ENCODE assay signal across 10 cellular contexts in the genomic region with DNA sequence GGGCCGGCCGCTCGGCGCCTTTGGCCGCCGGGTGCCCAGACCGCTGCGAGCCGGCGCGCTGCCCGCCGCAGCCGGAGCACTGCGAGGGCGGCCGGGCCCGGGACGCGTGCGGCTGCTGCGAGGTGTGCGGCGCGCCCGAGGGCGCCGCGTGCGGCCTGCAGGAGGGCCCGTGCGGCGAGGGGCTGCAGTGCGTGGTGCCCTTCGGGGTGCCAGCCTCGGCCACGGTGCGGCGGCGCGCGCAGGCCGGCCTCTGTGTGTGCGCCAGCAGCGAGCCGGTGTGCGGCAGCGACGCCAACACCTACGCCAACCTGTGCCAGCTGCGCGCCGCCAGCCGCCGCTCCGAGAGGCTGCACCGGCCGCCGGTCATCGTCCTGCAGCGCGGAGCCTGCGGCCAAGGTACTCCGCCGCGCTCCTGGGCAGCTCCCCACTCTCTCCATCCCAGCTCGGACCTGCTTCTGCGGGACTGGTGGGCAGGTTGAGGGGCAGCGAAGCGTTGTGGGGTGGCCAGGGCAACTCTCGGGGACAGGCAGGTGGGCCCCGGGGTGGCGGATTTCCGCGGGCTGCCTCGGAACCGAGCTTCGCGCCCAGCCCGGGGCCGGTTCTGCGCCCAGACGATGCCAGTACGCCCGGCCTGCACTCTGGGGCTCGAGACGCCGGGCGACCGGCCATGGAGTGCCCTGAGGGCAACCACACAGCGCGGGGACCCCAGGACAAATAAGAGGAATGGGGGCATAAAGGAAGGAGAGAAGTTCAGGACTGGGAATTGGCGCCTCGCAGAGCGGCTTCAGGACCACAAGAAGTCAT. TPM values are rescaled to one million over a fixed set of nuclear protein-coding genes. Genes with fewer than 3 reads are reported as not detected.
DNase-seq lines count a peak whose midpoint lies in the region; ATAC-seq and TF ChIP-seq lines count a peak whose summit lies in the region.
"Had no signal": no experiment of that assay in that cellular context is flagged by ENCODE, and none has a peak within 500 bp of the region (broad histone marks: within the 10 kb centered on the region; RNA-seq: fewer than 3 reads in every experiment).

No MANE protein-coding gene starts in this region.

- H3K4me1 ChIP-seq in iPS DF 6.9 (ENCODE audit: control insufficient read depth, insufficient read depth, low read length) (peaks cover 8% of the 10 kb centered on the region), gastrocnemius medialis (peaks cover 23 to 28% of the 10 kb centered on the region in 2 donors)

- H3K4me3 ChIP-seq in iPS DF 6.9 (ENCODE audit: low read length), result peak overlapping the region; percentile 72
- H3K4me3 ChIP-seq in gastrocnemius medialis, result peak overlapping the region; percentile 68 to 74 (median 71)

- DNase-seq in HK-2 (ENCODE audit: unreplicated experiment), result peak; percentile 29
- peak; percentile 37 for DNase-seq in activated naive CD8-positive, alpha-beta T cell treated with anti-CD3 and anti-CD28 coated beads, Interleukin-2, amount 10 ng/mL, durations not matched to agents 7 days and 5 days
- no peak for DNase-seq in iPS DF 6.9 (ENCODE audit: low read depth, low spot score)
- no peak for DNase-seq in gastrocnemius medialis
- no peak for DNase-seq in effector CD8-positive, alpha-beta T cell (lab: John Stamatoyannopoulos, UW)
- no peak for DNase-seq in G401 (ENCODE audit: low spot score)
- no peak for DNase-seq in GM10248 (ENCODE audit: extremely low spot score)

- peaks cover 37% of the 10 kb centered on the region for H3K27me3 ChIP-seq in iPS DF 6.9 (ENCODE audit: control insufficient read depth, insufficient read depth, low read length)
- no peaks in the 10 kb centered on the region for H3K27me3 ChIP-seq in gastrocnemius medialis

- H3K27ac ChIP-seq in iPS DF 6.9 (ENCODE audit: low read length), result no peak overlapping the region
- H3K27ac ChIP-seq in gastrocnemius medialis, result peak overlapping the region; percentile 69 to 73 (median 70)
- H3K27ac ChIP-seq: neutrophil had no signal

- no peak for TF ChIP-seq POLR2A in gastrocnemius medialis (IDR thresholded peaks at IDR 0.05)

- H3K9me3 Mint-ChIP-seq in activated naive CD8-positive, alpha-beta T cell treated with anti-CD3 and anti-CD28 coated beads, Interleukin-2, amount 10 ng/mL, durations not matched to agents 7 days and 5 days, result no peaks in the 10 kb centered on the region

- H3K36me3 Mint-ChIP-seq in activated naive CD8-positive, alpha-beta T cell treated with anti-CD3 and anti-CD28 coated beads, Interleukin-2, amount 10 ng/mL, durations not matched to agents 7 days and 5 days, result no peaks in the 10 kb centered on the region

- intact Hi-C loops in gastrocnemius medialis (cut with DNase I; ENCODE audit: low total_unique reads), result loop anchor here (5.0 to 10.0 kb wide), 2 partner anchors 85 to 103 kb away; a partner anchor contains a TSS

- POLR2A ChIA-PET in activated naive CD8-positive, alpha-beta T cell treated with anti-CD3 and anti-CD28 coated beads, Interleukin-2, amount 10 ng/mL, durations not matched to agents 7 days and 5 days (lab: Charles Lee), result no interaction called here
- POLR2A ChIA-PET in GM10248 (lab: Yijun Ruan, JAX), result no interaction called here

- peaks cover 2% of the 10 kb centered on the region; the same call in 1 of the 2 replicates for H3K36me3 ChIP-seq in iPS DF 6.9 (ENCODE audit: control insufficient read depth, insufficient read depth, low read length)
- H3K36me3 ChIP-seq in gastrocnemius medialis, result no peaks in the 10 kb centered on the region
- H3K36me3 ChIP-seq: neutrophil had no signal

- no peak overlapping the region for H3K27ac Mint-ChIP-seq in activated naive CD8-positive, alpha-beta T cell treated with anti-CD3 and anti-CD28 coated beads, Interleukin-2, amount 10 ng/mL, durations not matched to agents 7 days and 5 days

- no peaks in the 10 kb centered on the region for H3K9me3 ChIP-seq in iPS DF 6.9 (ENCODE audit: control insufficient read depth, insufficient read depth, low read length)
- no peaks in the 10 kb centered on the region for H3K9me3 ChIP-seq in gastrocnemius medialis
- H3K9me3 ChIP-seq: neutrophil had no signal

- peaks cover 7% of the 10 kb centered on the region for H3K4me1 Mint-ChIP-seq in activated naive CD8-positive, alpha-beta T cell treated with anti-CD3 and anti-CD28 coated beads, Interleukin-2, amount 10 ng/mL, durations not matched to agents 7 days and 5 days

- peaks cover 83% of the 10 kb centered on the region for H3K27me3 Mint-ChIP-seq in activated naive CD8-positive, alpha-beta T cell treated with anti-CD3 and anti-CD28 coated beads, Interleukin-2, amount 10 ng/mL, durations not matched to agents 7 days and 5 days

- in situ Hi-C loops in gastrocnemius medialis (cut with MboI; ENCODE audit: low sequenced_read_pairs in 4 of 4) (no loop called here), G401 (cut with HindIII; ENCODE audit: low sequenced_read_pairs) (no loop called here)

- TF ChIP-seq CTCF in gastrocnemius medialis (IDR thresholded peaks at IDR 0.05 in 4 of 5, conservative IDR thresholded peaks at IDR 0.05 in 1 of 5), result no peak
- no peak for TF ChIP-seq CTCF in GM10248 (IDR thresholded peaks at IDR 0.05; ENCODE audit: control extremely low read depth, extremely low read depth, low read depth, missing control alignments)

- CTCF ChIA-PET in GM10248 (lab: Yijun Ruan, JAX), result no interaction called here

- peak overlapping the region; percentile 78 for H3K4me3 Mint-ChIP-seq in activated naive CD8-positive, alpha-beta T cell treated with anti-CD3 and anti-CD28 coated beads, Interleukin-2, amount 10 ng/mL, durations not matched to agents 7 days and 5 days

- WGBS in iPS DF 6.9 (ENCODE audit: insufficient coverage, insufficient read length), result no CpG with 5 or more reads among the region's 95 CpGs

- ATAC-seq in activated naive CD8-positive, alpha-beta T cell treated with anti-CD3 and anti-CD28 coated beads, Interleukin-2, amount 10 ng/mL, durations not matched to agents 7 days and 5 days (ENCODE audit: low read depth), result peak; percentile 38
- ATAC-seq in gastrocnemius medialis (peak; percentile 43 to 48), GM21515 (IDR thresholded peaks at IDR 0.05; ENCODE audit: unreplicated experiment) (no peak)

RNA-seq across cellular contexts. Expression of a gene that starts 0.6 kb away (rescaled TPM):
- under 1 TPM in 1 of 2 experiments, not detected in 1; 0.26 TPM for total RNA-seq in activated naive CD8-positive, alpha-beta T cell treated with anti-CD3 and anti-CD28 coated beads, Interleukin-2, amount 10 ng/mL, durations not matched to agents 7 days and 5 days
- 10 to 100 TPM; 14.2 to 23.2 (median 17.2) TPM for total RNA-seq in gastrocnemius medialis
- 4.5 and 9.2 TPM in 2 replicates for total RNA-seq in G401 (2014; rRNA removed; shearing (Covaris generic))

RNA-seq across cellular contexts. Expression of a gene that starts 7.5 kb away (rescaled TPM):
- total RNA-seq in activated naive CD8-positive, alpha-beta T cell treated with anti-CD3 and anti-CD28 coated beads, Interleukin-2, amount 10 ng/mL, durations not matched to agents 7 days and 5 days, result not detected
- total RNA-seq in gastrocnemius medialis, result not detected
- not detected in 2 replicates for total RNA-seq in G401 (2014; rRNA removed; shearing (Covaris generic))
- total RNA-seq: LHCN-M2 had no signal

Comparison
In these comparisons a context has a peak if more than half of its experiments do, and no peak if none do; other contexts are left out.
1. DNase-seq: peak in HK-2 (single experiment) and activated naive CD8-positive, alpha-beta T cell treated with anti-CD3 and anti-CD28 coated beads, Interleukin-2, amount 10 ng/mL, durations not matched to agents 7 days and 5 days (single experiment); none in iPS DF 6.9 (single experiment), gastrocnemius medialis (0 of 2), effector CD8-positive, alpha-beta T cell (single experiment), G401 (single experiment) and GM10248 (single experiment).